1 cellular context compared by ENCODE assay signal in genomic region chr1:114853584-114853983, GRCh38.
A peak's percentile ranks its signal among the peaks of the same experiment; 100 is the strongest.
TF ChIP-seq lines count a peak whose summit lies in the region.

No MANE protein-coding gene starts in this region.

TF ChIP-seq in K562, 482 proteins besides CTCF, POLR2A, EP300 and RAD21 (continued from another document):
- TF ChIP-seq CHD7 (IDR thresholded peaks at IDR 0.05; ENCODE audit: low read depth, low read length) = no peak
- no peak for TF ChIP-seq ATF4 (CRISPR knock-in tag; IDR thresholded peaks at IDR 0.05)
- no peak for TF ChIP-seq ZBTB9 (CRISPR knock-in tag; IDR thresholded peaks at IDR 0.05)
- no peak for TF ChIP-seq ZNF395 (CRISPR knock-in tag; IDR thresholded peaks at IDR 0.05)
- TF ChIP-seq ZNF316 (IDR thresholded peaks at IDR 0.05) = no peak
- 0 out of 2 replicates have a peak, but pooled peaks have one; percentile 25 for TF ChIP-seq SMAD4 (CRISPR knock-in tag; conservative IDR thresholded peaks at IDR 0.05)
- TF ChIP-seq MGA (IDR thresholded peaks at IDR 0.05) = 0 out of 2 replicates have a peak, but pooled peaks have one; percentile 18
- no peak for TF ChIP-seq ZBTB2 (IDR thresholded peaks at IDR 0.05)
- no peak for TF ChIP-seq GABPB1 (CRISPR knock-in tag; IDR thresholded peaks at IDR 0.05)
- TF ChIP-seq CBX3 (IDR thresholded peaks at IDR 0.05; ENCODE audit: borderline replicate concordance in 1 of 2, low read length in 2 of 2) = no peak
- TF ChIP-seq ZFP1 (CRISPR knock-in tag; IDR thresholded peaks at IDR 0.05) = no peak
- TF ChIP-seq ZNF134 (CRISPR knock-in tag; conservative IDR thresholded peaks at IDR 0.05) = no peak
